In the genomic region with DNA sequence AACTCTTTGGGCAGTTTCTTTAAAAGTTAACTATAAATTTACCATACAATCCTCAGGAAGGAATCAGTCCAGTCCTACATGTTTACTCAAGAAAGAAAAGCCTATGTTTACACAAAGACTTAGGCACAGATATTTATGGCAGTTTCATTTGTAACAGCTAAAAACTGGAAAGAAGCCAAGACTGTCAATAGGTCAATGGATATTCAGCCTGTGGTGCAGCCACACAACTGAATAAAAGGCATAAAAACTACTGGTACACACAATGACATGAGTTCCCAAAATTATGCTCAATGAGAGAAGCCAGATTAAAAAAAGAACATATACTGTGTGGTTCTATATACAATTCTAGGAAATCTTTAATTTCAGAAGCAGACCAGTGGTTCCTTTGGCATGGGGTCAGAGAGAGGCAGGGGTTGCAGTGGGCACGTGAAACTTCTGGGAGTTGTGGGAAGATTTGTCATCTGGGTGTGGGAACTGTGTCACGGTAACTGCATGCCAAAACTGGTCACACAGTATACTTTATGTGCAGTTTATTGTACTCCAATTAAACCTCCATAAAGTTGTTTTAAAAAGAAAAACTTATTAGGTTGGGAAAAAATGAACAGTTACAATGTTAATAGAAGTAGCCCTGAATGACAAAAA, we compare ENCODE assay signal across 1 cellular context.
A peak's percentile ranks its signal among the peaks of the same experiment; 100 is the strongest.
TF ChIP-seq lines count a peak whose summit lies in the region.

No MANE protein-coding gene starts in this region.

TF ChIP-seq in HepG2, 621 proteins besides CTCF, POLR2A, EP300 and RAD21 (continued from another document and continues in another):
- TF ChIP-seq, protein P1, sequence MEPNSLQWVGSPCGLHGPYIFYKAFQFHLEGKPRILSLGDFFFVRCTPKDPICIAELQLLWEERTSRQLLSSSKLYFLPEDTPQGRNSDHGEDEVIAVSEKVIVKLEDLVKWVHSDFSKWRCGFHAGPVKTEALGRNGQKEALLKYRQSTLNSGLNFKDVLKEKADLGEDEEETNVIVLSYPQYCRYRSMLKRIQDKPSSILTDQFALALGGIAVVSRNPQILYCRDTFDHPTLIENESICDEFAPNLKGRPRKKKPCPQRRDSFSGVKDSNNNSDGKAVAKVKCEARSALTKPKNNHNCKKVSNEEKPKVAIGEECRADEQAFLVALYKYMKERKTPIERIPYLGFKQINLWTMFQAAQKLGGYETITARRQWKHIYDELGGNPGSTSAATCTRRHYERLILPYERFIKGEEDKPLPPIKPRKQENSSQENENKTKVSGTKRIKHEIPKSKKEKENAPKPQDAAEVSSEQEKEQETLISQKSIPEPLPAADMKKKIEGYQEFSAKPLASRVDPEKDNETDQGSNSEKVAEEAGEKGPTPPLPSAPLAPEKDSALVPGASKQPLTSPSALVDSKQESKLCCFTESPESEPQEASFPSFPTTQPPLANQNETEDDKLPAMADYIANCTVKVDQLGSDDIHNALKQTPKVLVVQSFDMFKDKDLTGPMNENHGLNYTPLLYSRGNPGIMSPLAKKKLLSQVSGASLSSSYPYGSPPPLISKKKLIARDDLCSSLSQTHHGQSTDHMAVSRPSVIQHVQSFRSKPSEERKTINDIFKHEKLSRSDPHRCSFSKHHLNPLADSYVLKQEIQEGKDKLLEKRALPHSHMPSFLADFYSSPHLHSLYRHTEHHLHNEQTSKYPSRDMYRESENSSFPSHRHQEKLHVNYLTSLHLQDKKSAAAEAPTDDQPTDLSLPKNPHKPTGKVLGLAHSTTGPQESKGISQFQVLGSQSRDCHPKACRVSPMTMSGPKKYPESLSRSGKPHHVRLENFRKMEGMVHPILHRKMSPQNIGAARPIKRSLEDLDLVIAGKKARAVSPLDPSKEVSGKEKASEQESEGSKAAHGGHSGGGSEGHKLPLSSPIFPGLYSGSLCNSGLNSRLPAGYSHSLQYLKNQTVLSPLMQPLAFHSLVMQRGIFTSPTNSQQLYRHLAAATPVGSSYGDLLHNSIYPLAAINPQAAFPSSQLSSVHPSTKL (CRISPR knock-in tag; IDR thresholded peaks at IDR 0.05), result 0 out of 2 replicates have a peak, but pooled peaks have one; percentile 34
- TF ChIP-seq TEAD3 (CRISPR knock-in tag; optimal IDR thresholded peaks at IDR 0.05; ENCODE audit: borderline replicate concordance) (no peak), FOXJ3 (CRISPR knock-in tag; IDR thresholded peaks at IDR 0.05; ENCODE audit: borderline replicate concordance) (0 out of 2 replicates have a peak, but pooled peaks have one; percentile 29), SOX13 (IDR thresholded peaks at IDR 0.05) (no peak), SOX13 (CRISPR knock-in tag; conservative IDR thresholded peaks at IDR 0.05 in 1 of 2, IDR thresholded peaks at IDR 0.05 in 1 of 2) (peak in 1 of 2 experiments; percentile 63; a peak in 2 of 4 replicates), FOXA1 (IDR thresholded peaks at IDR 0.05) (peak; percentile 83), FOXA1 (CRISPR knock-in tag; IDR thresholded peaks at IDR 0.05) (peak; percentile 80), NFIC (IDR thresholded peaks at IDR 0.05; ENCODE audit: low read length) (peak; percentile 85; the same call in 1 of the 2 replicates), PPARG (CRISPR knock-in tag; conservative IDR thresholded peaks at IDR 0.05) (peak; percentile 95), FOXA3 (CRISPR knock-in tag; IDR thresholded peaks at IDR 0.05) (peak; percentile 91), SALL1 (CRISPR knock-in tag; IDR thresholded peaks at IDR 0.05) (peak; percentile 21; the same call in 1 of the 2 replicates), BRCA1 (CRISPR knock-in tag; IDR thresholded peaks at IDR 0.05) (no peak), ZNF652 (CRISPR knock-in tag; IDR thresholded peaks at IDR 0.05; ENCODE audit: borderline replicate concordance, low read depth) (peak; percentile 64; the same call in 1 of the 2 replicates), HES4 (CRISPR knock-in tag; IDR thresholded peaks at IDR 0.05; ENCODE audit: borderline replicate concordance) (no peak), SOX6 (IDR thresholded peaks at IDR 0.05) (no peak), SOX6 (CRISPR knock-in tag; IDR thresholded peaks at IDR 0.05) (peak; percentile 50; the same call in 1 of the 2 replicates), RARA (CRISPR knock-in tag; IDR thresholded peaks at IDR 0.05) (peak; percentile 45; the same call in 1 of the 2 replicates), ZKSCAN1 (IDR thresholded peaks at IDR 0.05; ENCODE audit: low read length) (no peak), MEF2D (CRISPR knock-in tag; IDR thresholded peaks at IDR 0.05) (peak; percentile 57; the same call in 1 of the 2 replicates)
- TF ChIP-seq, protein P2, sequence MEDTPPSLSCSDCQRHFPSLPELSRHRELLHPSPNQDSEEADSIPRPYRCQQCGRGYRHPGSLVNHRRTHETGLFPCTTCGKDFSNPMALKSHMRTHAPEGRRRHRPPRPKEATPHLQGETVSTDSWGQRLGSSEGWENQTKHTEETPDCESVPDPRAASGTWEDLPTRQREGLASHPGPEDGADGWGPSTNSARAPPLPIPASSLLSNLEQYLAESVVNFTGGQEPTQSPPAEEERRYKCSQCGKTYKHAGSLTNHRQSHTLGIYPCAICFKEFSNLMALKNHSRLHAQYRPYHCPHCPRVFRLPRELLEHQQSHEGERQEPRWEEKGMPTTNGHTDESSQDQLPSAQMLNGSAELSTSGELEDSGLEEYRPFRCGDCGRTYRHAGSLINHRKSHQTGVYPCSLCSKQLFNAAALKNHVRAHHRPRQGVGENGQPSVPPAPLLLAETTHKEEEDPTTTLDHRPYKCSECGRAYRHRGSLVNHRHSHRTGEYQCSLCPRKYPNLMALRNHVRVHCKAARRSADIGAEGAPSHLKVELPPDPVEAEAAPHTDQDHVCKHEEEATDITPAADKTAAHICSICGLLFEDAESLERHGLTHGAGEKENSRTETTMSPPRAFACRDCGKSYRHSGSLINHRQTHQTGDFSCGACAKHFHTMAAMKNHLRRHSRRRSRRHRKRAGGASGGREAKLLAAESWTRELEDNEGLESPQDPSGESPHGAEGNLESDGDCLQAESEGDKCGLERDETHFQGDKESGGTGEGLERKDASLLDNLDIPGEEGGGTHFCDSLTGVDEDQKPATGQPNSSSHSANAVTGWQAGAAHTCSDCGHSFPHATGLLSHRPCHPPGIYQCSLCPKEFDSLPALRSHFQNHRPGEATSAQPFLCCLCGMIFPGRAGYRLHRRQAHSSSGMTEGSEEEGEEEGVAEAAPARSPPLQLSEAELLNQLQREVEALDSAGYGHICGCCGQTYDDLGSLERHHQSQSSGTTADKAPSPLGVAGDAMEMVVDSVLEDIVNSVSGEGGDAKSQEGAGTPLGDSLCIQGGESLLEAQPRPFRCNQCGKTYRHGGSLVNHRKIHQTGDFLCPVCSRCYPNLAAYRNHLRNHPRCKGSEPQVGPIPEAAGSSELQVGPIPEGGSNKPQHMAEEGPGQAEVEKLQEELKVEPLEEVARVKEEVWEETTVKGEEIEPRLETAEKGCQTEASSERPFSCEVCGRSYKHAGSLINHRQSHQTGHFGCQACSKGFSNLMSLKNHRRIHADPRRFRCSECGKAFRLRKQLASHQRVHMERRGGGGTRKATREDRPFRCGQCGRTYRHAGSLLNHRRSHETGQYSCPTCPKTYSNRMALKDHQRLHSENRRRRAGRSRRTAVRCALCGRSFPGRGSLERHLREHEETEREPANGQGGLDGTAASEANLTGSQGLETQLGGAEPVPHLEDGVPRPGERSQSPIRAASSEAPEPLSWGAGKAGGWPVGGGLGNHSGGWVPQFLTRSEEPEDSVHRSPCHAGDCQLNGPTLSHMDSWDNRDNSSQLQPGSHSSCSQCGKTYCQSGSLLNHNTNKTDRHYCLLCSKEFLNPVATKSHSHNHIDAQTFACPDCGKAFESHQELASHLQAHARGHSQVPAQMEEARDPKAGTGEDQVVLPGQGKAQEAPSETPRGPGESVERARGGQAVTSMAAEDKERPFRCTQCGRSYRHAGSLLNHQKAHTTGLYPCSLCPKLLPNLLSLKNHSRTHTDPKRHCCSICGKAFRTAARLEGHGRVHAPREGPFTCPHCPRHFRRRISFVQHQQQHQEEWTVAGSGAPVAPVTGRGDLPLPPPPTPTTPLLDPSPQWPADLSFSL (CRISPR knock-in tag; IDR thresholded peaks at IDR 0.05), result peak; percentile 18; the same call in 1 of the 2 replicates
- TF ChIP-seq, protein P3, sequence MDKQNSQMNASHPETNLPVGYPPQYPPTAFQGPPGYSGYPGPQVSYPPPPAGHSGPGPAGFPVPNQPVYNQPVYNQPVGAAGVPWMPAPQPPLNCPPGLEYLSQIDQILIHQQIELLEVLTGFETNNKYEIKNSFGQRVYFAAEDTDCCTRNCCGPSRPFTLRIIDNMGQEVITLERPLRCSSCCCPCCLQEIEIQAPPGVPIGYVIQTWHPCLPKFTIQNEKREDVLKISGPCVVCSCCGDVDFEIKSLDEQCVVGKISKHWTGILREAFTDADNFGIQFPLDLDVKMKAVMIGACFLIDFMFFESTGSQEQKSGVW (CRISPR knock-in tag; IDR thresholded peaks at IDR 0.05; ENCODE audit: borderline replicate concordance), result no peak
- TF ChIP-seq, protein P4, sequence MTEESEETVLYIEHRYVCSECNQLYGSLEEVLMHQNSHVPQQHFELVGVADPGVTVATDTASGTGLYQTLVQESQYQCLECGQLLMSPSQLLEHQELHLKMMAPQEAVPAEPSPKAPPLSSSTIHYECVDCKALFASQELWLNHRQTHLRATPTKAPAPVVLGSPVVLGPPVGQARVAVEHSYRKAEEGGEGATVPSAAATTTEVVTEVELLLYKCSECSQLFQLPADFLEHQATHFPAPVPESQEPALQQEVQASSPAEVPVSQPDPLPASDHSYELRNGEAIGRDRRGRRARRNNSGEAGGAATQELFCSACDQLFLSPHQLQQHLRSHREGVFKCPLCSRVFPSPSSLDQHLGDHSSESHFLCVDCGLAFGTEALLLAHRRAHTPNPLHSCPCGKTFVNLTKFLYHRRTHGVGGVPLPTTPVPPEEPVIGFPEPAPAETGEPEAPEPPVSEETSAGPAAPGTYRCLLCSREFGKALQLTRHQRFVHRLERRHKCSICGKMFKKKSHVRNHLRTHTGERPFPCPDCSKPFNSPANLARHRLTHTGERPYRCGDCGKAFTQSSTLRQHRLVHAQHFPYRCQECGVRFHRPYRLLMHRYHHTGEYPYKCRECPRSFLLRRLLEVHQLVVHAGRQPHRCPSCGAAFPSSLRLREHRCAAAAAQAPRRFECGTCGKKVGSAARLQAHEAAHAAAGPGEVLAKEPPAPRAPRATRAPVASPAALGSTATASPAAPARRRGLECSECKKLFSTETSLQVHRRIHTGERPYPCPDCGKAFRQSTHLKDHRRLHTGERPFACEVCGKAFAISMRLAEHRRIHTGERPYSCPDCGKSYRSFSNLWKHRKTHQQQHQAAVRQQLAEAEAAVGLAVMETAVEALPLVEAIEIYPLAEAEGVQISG (CRISPR knock-in tag; IDR thresholded peaks at IDR 0.05), result no peak
- TF ChIP-seq, protein P5, sequence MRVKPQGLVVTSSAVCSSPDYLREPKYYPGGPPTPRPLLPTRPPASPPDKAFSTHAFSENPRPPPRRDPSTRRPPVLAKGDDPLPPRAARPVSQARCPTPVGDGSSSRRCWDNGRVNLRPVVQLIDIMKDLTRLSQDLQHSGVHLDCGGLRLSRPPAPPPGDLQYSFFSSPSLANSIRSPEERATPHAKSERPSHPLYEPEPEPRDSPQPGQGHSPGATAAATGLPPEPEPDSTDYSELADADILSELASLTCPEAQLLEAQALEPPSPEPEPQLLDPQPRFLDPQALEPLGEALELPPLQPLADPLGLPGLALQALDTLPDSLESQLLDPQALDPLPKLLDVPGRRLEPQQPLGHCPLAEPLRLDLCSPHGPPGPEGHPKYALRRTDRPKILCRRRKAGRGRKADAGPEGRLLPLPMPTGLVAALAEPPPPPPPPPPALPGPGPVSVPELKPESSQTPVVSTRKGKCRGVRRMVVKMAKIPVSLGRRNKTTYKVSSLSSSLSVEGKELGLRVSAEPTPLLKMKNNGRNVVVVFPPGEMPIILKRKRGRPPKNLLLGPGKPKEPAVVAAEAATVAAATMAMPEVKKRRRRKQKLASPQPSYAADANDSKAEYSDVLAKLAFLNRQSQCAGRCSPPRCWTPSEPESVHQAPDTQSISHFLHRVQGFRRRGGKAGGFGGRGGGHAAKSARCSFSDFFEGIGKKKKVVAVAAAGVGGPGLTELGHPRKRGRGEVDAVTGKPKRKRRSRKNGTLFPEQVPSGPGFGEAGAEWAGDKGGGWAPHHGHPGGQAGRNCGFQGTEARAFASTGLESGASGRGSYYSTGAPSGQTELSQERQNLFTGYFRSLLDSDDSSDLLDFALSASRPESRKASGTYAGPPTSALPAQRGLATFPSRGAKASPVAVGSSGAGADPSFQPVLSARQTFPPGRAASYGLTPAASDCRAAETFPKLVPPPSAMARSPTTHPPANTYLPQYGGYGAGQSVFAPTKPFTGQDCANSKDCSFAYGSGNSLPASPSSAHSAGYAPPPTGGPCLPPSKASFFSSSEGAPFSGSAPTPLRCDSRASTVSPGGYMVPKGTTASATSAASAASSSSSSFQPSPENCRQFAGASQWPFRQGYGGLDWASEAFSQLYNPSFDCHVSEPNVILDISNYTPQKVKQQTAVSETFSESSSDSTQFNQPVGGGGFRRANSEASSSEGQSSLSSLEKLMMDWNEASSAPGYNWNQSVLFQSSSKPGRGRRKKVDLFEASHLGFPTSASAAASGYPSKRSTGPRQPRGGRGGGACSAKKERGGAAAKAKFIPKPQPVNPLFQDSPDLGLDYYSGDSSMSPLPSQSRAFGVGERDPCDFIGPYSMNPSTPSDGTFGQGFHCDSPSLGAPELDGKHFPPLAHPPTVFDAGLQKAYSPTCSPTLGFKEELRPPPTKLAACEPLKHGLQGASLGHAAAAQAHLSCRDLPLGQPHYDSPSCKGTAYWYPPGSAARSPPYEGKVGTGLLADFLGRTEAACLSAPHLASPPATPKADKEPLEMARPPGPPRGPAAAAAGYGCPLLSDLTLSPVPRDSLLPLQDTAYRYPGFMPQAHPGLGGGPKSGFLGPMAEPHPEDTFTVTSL (CRISPR knock-in tag; IDR thresholded peaks at IDR 0.05; ENCODE audit: borderline replicate concordance), result peak; percentile 57; the same call in 1 of the 2 replicates
- TF ChIP-seq, protein P6, sequence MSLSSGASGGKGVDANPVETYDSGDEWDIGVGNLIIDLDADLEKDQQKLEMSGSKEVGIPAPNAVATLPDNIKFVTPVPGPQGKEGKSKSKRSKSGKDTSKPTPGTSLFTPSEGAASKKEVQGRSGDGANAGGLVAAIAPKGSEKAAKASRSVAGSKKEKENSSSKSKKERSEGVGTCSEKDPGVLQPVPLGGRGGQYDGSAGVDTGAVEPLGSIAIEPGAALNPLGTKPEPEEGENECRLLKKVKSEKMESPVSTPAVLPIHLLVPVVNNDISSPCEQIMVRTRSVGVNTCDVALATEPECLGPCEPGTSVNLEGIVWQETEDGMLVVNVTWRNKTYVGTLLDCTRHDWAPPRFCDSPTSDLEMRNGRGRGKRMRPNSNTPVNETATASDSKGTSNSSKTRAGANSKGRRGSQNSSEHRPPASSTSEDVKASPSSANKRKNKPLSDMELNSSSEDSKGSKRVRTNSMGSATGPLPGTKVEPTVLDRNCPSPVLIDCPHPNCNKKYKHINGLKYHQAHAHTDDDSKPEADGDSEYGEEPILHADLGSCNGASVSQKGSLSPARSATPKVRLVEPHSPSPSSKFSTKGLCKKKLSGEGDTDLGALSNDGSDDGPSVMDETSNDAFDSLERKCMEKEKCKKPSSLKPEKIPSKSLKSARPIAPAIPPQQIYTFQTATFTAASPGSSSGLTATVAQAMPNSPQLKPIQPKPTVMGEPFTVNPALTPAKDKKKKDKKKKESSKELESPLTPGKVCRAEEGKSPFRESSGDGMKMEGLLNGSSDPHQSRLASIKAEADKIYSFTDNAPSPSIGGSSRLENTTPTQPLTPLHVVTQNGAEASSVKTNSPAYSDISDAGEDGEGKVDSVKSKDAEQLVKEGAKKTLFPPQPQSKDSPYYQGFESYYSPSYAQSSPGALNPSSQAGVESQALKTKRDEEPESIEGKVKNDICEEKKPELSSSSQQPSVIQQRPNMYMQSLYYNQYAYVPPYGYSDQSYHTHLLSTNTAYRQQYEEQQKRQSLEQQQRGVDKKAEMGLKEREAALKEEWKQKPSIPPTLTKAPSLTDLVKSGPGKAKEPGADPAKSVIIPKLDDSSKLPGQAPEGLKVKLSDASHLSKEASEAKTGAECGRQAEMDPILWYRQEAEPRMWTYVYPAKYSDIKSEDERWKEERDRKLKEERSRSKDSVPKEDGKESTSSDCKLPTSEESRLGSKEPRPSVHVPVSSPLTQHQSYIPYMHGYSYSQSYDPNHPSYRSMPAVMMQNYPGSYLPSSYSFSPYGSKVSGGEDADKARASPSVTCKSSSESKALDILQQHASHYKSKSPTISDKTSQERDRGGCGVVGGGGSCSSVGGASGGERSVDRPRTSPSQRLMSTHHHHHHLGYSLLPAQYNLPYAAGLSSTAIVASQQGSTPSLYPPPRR (CRISPR knock-in tag; IDR thresholded peaks at IDR 0.05; ENCODE audit: borderline replicate concordance), result 0 out of 2 replicates have a peak, but pooled peaks have one; percentile 20
